11 cellular contexts compared by ENCODE assay signal in genomic region chr20:32319100-32319499, GRCh38.
"Had no signal": no experiment of that assay in that cellular context is flagged by ENCODE, and none has a peak within 500 bp of the region (broad histone marks: within the 10 kb centered on the region; RNA-seq: fewer than 3 reads in every experiment).

No MANE protein-coding gene starts in this region.

- H3K27ac Mint-ChIP-seq: type B pancreatic cell had no signal

- ATAC-seq: esophagus mucosa, pancreas had no signal

- H3K9me3 Mint-ChIP-seq: type B pancreatic cell had no signal

- FAIRE-seq: colon, pancreas had no signal

- H3K27ac ChIP-seq: cardiac muscle cell, sigmoid colon had no signal

- H3K27me3 Mint-ChIP-seq: type B pancreatic cell had no signal

- H3K27me3 ChIP-seq: cardiac muscle cell, pancreas, sigmoid colon had no signal

- DNase-seq: activated CD4-positive, CD25-positive, alpha-beta regulatory T cell treated with anti-CD3 and anti-CD28 coated beads, Interleukin-2, amount 50 U/mL, for 72 hours; activated naive CD4-positive, alpha-beta T cell; islet precursor cell; pancreas; sigmoid colon; stimulated activated CD4-positive, alpha-beta T cell treated with anti-CD3 and anti-CD28 coated beads, Interleukin-12 subunit alpha, Interleukin-12 subunit beta, amount 100 ng/mL, for 4 hours; stimulated activated naive CD4-positive, alpha-beta T cell treated with Interleukin-2 at 50 U/mL for 16 hours had no signal

- H3K9me3 ChIP-seq: pancreas, sigmoid colon had no signal

- H3K4me3 Mint-ChIP-seq: type B pancreatic cell had no signal
